Comparison of ENCODE assay signal across 8 cellular contexts in the genomic region with DNA sequence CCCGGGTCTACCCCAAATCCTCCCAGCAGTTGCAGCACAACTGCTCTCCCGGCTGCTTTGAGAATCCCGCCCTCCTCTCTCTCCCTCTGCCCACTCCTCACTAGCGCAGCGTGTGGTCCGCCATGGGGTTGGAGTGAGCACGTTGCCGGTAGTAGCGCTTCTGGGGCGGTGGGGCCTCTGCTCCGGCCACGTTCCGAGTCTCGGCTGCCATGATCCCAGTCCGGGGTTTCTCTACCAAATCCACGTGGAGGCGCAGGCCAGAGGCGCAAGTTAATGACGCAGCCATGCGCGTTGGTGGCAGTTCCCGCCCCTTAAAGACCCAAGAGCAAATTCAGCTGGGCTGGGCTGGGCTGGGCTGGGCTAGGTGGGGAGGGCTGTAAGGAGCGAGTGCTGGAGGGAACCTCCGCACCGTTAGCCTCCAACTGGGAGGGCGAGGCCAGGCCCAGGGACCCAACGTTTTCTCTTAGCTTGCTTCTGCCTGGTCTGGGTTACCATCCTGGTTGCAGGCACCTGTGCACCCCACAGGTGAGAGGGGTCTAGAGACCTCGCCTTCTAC. TPM values are rescaled to one million over a fixed set of nuclear protein-coding genes. Genes with fewer than 3 reads are reported as not detected.
DNase-seq lines count a peak whose midpoint lies in the region; ATAC-seq and TF ChIP-seq lines count a peak whose summit lies in the region.

A gene (minus strand): TSS at position 233 of the 556 bp plus-strand sequence. CDS start 22 bp downstream, at position 211.

- H3K4me1 Mint-ChIP-seq in activated T-helper 17 cell treated with anti-CD3 and anti-CD28 coated beads, Interleukin-2, amount 50 U/mL, for 72 hours: peaks cover 30% of the 10 kb centered on the region
- peaks cover 14% of the 10 kb centered on the region in 2 donors for H3K4me1 Mint-ChIP-seq in natural killer cell

- no peaks in the 10 kb centered on the region for H3K27me3 Mint-ChIP-seq in activated T-helper 17 cell treated with anti-CD3 and anti-CD28 coated beads, Interleukin-2, amount 50 U/mL, for 72 hours
- H3K27me3 Mint-ChIP-seq in natural killer cell (ENCODE audit: low read depth in 2 of 2): peaks cover 4 to 5% of the 10 kb centered on the region in 2 donors

- H3K4me3 Mint-ChIP-seq in activated T-helper 17 cell treated with anti-CD3 and anti-CD28 coated beads, Interleukin-2, amount 50 U/mL, for 72 hours: peak within 1 kb of the TSS; percentile 95
- H3K4me3 Mint-ChIP-seq in natural killer cell: peak within 1 kb of the TSS; percentile 97

- H3K27ac ChIP-seq in KOPT-K1 (ENCODE audit: low read depth, low read length, poor library complexity, severe bottlenecking): peak within 1 kb of the TSS; percentile 75

- H3K4me3 ChIP-seq in fibroblast of mammary gland (ENCODE audit: control insufficient read depth, low read depth, low read length): peak within 1 kb of the TSS; percentile 95

- ATAC-seq in GM21786 (IDR thresholded peaks at IDR 0.05; ENCODE audit: unreplicated experiment): peak; percentile 81
- ATAC-seq in activated T-helper 17 cell treated with anti-CD3 and anti-CD28 coated beads, Interleukin-2, amount 50 U/mL, for 72 hours (replicated peaks): peak; percentile 91
- ATAC-seq in natural killer cell: peak; percentile 93 to 94 (median 93)

- H3K27ac Mint-ChIP-seq in activated T-helper 17 cell treated with anti-CD3 and anti-CD28 coated beads, Interleukin-2, amount 50 U/mL, for 72 hours: peak within 1 kb of the TSS; percentile 96
- H3K27ac Mint-ChIP-seq in natural killer cell: peak within 1 kb of the TSS; percentile 89 to 94

- peaks cover 39% of the 10 kb centered on the region for H3K36me3 ChIP-seq in KOPT-K1 (ENCODE audit: insufficient read depth, low read length)

- no peaks in the 10 kb centered on the region for H3K9me3 ChIP-seq in KOPT-K1 (ENCODE audit: insufficient read depth, low read length, poor library complexity, severe bottlenecking)

- H3K36me3 Mint-ChIP-seq in activated T-helper 17 cell treated with anti-CD3 and anti-CD28 coated beads, Interleukin-2, amount 50 U/mL, for 72 hours (ENCODE audit: low read depth): peaks cover 64% of the 10 kb centered on the region
- H3K36me3 Mint-ChIP-seq in natural killer cell: no peaks in the 10 kb centered on the region

- DNase-seq in DMS79 treated with DMSO at 0.1 percent for 48 hours (lab: John Stamatoyannopoulos, UW) (peak; percentile 73), RPMI7951 (ENCODE audit: low read depth) (peak; percentile 94), fibroblast of mammary gland (ENCODE audit: low read depth) (peak; percentile 97), natural killer cell (peak; percentile 79)
- peak; percentile 95 for DNase-seq in stimulated activated naive CD4-positive, alpha-beta T cell treated with Interleukin-2 at 50 U/mL for 16 hours (lab: John Stamatoyannopoulos, UW)

- TF ChIP-seq CTCF in fibroblast of mammary gland (conservative IDR thresholded peaks at IDR 0.05; ENCODE audit: control insufficient read depth, insufficient read depth, low read depth, low read length) (no peak), natural killer cell (IDR thresholded peaks at IDR 0.05) (no peak)

- H3K9me3 Mint-ChIP-seq in activated T-helper 17 cell treated with anti-CD3 and anti-CD28 coated beads, Interleukin-2, amount 50 U/mL, for 72 hours: no peaks in the 10 kb centered on the region
- no peaks in the 10 kb centered on the region for H3K9me3 Mint-ChIP-seq in natural killer cell

- intact Hi-C loops in natural killer cell (cut with micrococcal nuclease): no loop called here

RNA-seq across cellular contexts. Expression of the gene that starts here (rescaled TPM):
- 8.8 and 11.2 TPM in 2 replicates for total RNA-seq in RPMI7951 (2014; rRNA removed; shearing (Covaris generic))
- total RNA-seq in activated T-helper 17 cell treated with anti-CD3 and anti-CD28 coated beads, Interleukin-2, amount 50 U/mL, for 72 hours: 10 to 100 TPM; 19.0 to 39.5 TPM
- total RNA-seq in natural killer cell: 10 to 100 TPM in 1 of 3 donors, 1 to 10 TPM in 2; 8.0 to 12.5 (median 8.8) TPM

Comparison
In these comparisons a context has a peak if more than half of its experiments do, and no peak if none do; other contexts are left out.
1. Peak in every context shown above with its lines: DNase-seq, ATAC-seq, H3K4me3 ChIP-seq and H3K27ac ChIP-seq.